9 cellular contexts compared by ENCODE assay signal in the genomic region with DNA sequence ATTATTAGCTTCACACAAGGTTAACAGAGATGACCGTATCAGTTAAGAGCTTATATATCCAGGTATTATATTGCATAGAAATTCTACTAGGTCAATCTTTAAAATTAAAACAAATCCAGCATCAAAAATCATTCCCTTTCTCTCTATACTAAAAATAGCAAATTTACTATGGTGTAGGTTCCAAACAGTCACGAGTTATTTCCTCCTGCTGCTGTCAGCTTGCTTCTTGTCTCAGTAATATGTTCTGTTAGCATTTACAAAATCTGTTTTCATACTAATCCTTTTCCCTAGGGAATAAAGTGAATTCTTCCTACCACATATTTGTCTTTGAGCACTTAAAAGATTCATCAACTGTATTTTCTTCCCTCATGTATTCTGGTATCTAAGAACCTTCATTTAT. TPM values are rescaled to one million over a fixed set of nuclear protein-coding genes. Genes with fewer than 3 reads are reported as not detected.
DNase-seq lines count a peak whose midpoint lies in the region; ATAC-seq and TF ChIP-seq lines count a peak whose summit lies in the region.
"Had no signal": no experiment of that assay in that cellular context is flagged by ENCODE, and none has a peak within 500 bp of the region (broad histone marks: within the 10 kb centered on the region; RNA-seq: fewer than 3 reads in every experiment).

No MANE protein-coding gene starts in this region.

- peaks cover 38% of the 10 kb centered on the region for H3K4me1 ChIP-seq in A673 (ENCODE audit: insufficient read depth, low read length, poor library complexity, severe bottlenecking)
- peaks cover 4% of the 10 kb centered on the region for H3K4me1 ChIP-seq in mesodermal cell (ENCODE audit: control insufficient read depth, insufficient read depth, low read length, poor library complexity, severe bottlenecking)

- DNase-seq in A673 (ENCODE audit: low spot score) (no peak), HFFc6 (no peak), brain microvascular endothelial cell (no peak), AG08395 (ENCODE audit: low spot score) (no peak), SW 1271 (lab: John Stamatoyannopoulos, UW) (no peak), COR-L47 (lab: John Stamatoyannopoulos, UW) (no peak)
- DNase-seq: activated CD8-positive, alpha-beta memory T cell treated with anti-CD3 and anti-CD28 coated beads, Interleukin-2, amount 50 U/mL, for 4 hours had no signal

- H3K9me3 ChIP-seq in A673 (ENCODE audit: low read depth, low read length, poor library complexity, severe bottlenecking) (no peaks in the 10 kb centered on the region), mesodermal cell (ENCODE audit: control insufficient read depth, low read length) (no peaks in the 10 kb centered on the region)

- peaks cover 46% of the 10 kb centered on the region for H3K36me3 Mint-ChIP-seq in HFFc6 (ENCODE audit: low read depth)

- peaks cover 2% of the 10 kb centered on the region; the same call in 1 of the 2 replicates for H3K27me3 Mint-ChIP-seq in HFFc6 (ENCODE audit: insufficient read depth)

- peak overlapping the region; percentile 23 for H3K27ac ChIP-seq in A673 (ENCODE audit: low read depth, low read length, poor library complexity, severe bottlenecking)
- H3K27ac ChIP-seq in brain microvascular endothelial cell, result peak overlapping the region; percentile 31
- peak overlapping the region; percentile 7 for H3K27ac ChIP-seq in mesodermal cell (ENCODE audit: low read depth, low read length, severe bottlenecking)

- intact Hi-C loops in A673 (cut with micrococcal nuclease; ENCODE audit: unreplicated experiment), result no loop called here

- peaks cover 34% of the 10 kb centered on the region for H3K36me3 ChIP-seq in A673 (ENCODE audit: insufficient read depth, low read length, poor library complexity, severe bottlenecking)
- peaks cover 4% of the 10 kb centered on the region for H3K36me3 ChIP-seq in brain microvascular endothelial cell (replicated peaks)
- H3K36me3 ChIP-seq in mesodermal cell (ENCODE audit: control insufficient read depth, insufficient read depth, low read length), result peaks cover 18% of the 10 kb centered on the region

- POLR2A ChIA-PET in A673 (lab: Charles Lee; ENCODE audit: low non-redundant PET), result no interaction called here

- H3K4me3 Mint-ChIP-seq in HFFc6, result peak overlapping the region; percentile 95

- H3K4me3 ChIP-seq in A673 (ENCODE audit: low read depth, low read length, poor library complexity, severe bottlenecking) (peak overlapping the region; percentile 75), brain microvascular endothelial cell (ENCODE audit: low read depth, low read length) (peak overlapping the region; percentile 84), mesodermal cell (ENCODE audit: extremely low read depth, insufficient read depth, low read length, poor library complexity, severe bottlenecking) (peak overlapping the region; percentile 74)

- in situ Hi-C loops in brain microvascular endothelial cell (cut with HindIII; ENCODE audit: low pct_ligation_motif_present, low sequenced_read_pairs), result no loop called here

- no peaks in the 10 kb centered on the region for H3K9me3 Mint-ChIP-seq in HFFc6

- CTCF ChIA-PET in A673 (lab: Charles Lee), result no interaction called here

- no peak for ATAC-seq in HG02610 (IDR thresholded peaks at IDR 0.05; ENCODE audit: unreplicated experiment)

- TF ChIP-seq CTCF in A673 (conservative IDR thresholded peaks at IDR 0.05; ENCODE audit: low read depth, low read length), result no peak
- no peak for TF ChIP-seq CTCF in HFFc6 (IDR thresholded peaks at IDR 0.05)
- TF ChIP-seq CTCF in brain microvascular endothelial cell (IDR thresholded peaks at IDR 0.05; ENCODE audit: low read depth, low read length, missing control alignments), result no peak

- no peaks in the 10 kb centered on the region for H3K27me3 ChIP-seq in A673 (replicated peaks; ENCODE audit: insufficient read depth, low read depth, low read length, poor library complexity)
- no peaks in the 10 kb centered on the region for H3K27me3 ChIP-seq in brain microvascular endothelial cell (replicated peaks)

- TSS peak; percentile 45 for BruUV-seq in A673 (replicated peaks; lab: Mats Ljungman, UMichigan)

- peak overlapping the region; percentile 70 for H3K27ac Mint-ChIP-seq in HFFc6

- H3K4me1 Mint-ChIP-seq in HFFc6 (ENCODE audit: low read depth), result peaks cover 78% of the 10 kb centered on the region

- no CpG with 5 or more reads among the region's 2 CpGs for WGBS in mesodermal cell (ENCODE audit: insufficient coverage in 2 of 2), 2 experiments

RNA-seq across cellular contexts. Expression of a gene that starts 2.5 kb away (rescaled TPM):
- total RNA-seq in A673 (2021), result 73.5 TPM in 2 replicates
- 100 to 1,000 TPM in 1 of 6 experiments, 10 to 100 TPM in 5; 85.4 to 105 (median 90.8) TPM for total RNA-seq in HFFc6 (2021; fragmentation: NEBNext Ultra II Directional; extraction: Animal tissue kit (Norgen Biotek cat#: 25700))
- polyA plus RNA-seq in mesodermal cell (2013, experiment 1 of 2), result 67.2 TPM
- polyA plus RNA-seq in mesodermal cell (2013, experiment 2 of 2), result 68.5 TPM
